ENCODE assay signal across 9 cellular contexts in genomic region chr20:38143238-38143645, GRCh38. TPM values are rescaled to one million over a fixed set of nuclear protein-coding genes. Genes with fewer than 3 reads are reported as not detected.
A peak's percentile ranks its signal among the peaks of the same experiment; 100 is the strongest.
DNase-seq lines count a peak whose midpoint lies in the region; ATAC-seq and TF ChIP-seq lines count a peak whose summit lies in the region.
"Had no signal": no experiment of that assay in that cellular context is flagged by ENCODE, and none has a peak within 500 bp of the region (broad histone marks: within the 10 kb centered on the region; RNA-seq: fewer than 3 reads in every experiment).

No MANE protein-coding gene starts in this region.

- ATAC-seq in Right ventricle myocardium inferior: no peak
- no peak for ATAC-seq in HG03095 (IDR thresholded peaks at IDR 0.05; ENCODE audit: unreplicated experiment)
- no peak for ATAC-seq in HG02763 (IDR thresholded peaks at IDR 0.05; ENCODE audit: unreplicated experiment)

- no peaks in the 10 kb centered on the region for H3K79me2 ChIP-seq in mesendoderm (ENCODE audit: control insufficient read depth, insufficient read depth, low read length)

- H3K9ac ChIP-seq in mesendoderm (ENCODE audit: low read length): no peak overlapping the region

- H3K4me1 ChIP-seq in cardiac muscle cell (ENCODE audit: low read depth) (peaks cover 18% of the 10 kb centered on the region), mesendoderm (ENCODE audit: control insufficient read depth, low read depth, low read length) (no peaks in the 10 kb centered on the region)

- H4K5ac ChIP-seq in mesendoderm (ENCODE audit: low read length): no peak overlapping the region

- peak in 1 of 2 donors; percentile 20 for DNase-seq in cardiac muscle cell (ENCODE audit: low read depth in 1 of 2, low spot score in 1 of 2)
- DNase-seq in Right ventricle myocardium inferior (ENCODE audit: missing footprints): no peak
- no peak for DNase-seq in coronary artery (ENCODE audit: low spot score)
- peak; percentile 37 for DNase-seq in mesendoderm
- no peak for DNase-seq in epidermal melanocyte (ENCODE audit: insufficient read length, low spot score)
- DNase-seq in effector CD8-positive, alpha-beta T cell (lab: John Stamatoyannopoulos, UW): no peak

- H2BK120ac ChIP-seq in mesendoderm (ENCODE audit: low read depth, low read length): no peak overlapping the region

- H2BK5ac ChIP-seq in mesendoderm (ENCODE audit: low read length): no peak overlapping the region

- H3K23ac ChIP-seq in mesendoderm (ENCODE audit: low read length): no peak overlapping the region

- no peaks in the 10 kb centered on the region for H3K9me3 ChIP-seq in cardiac muscle cell (ENCODE audit: low read depth)

- H3K4me2 ChIP-seq in mesendoderm (ENCODE audit: low read length): no peak overlapping the region

- no CpG with 5 or more reads among the region's 10 CpGs for WGBS in mesendoderm (ENCODE audit: extremely low coverage, insufficient coverage, low lambda C conversion rate)

- no peak overlapping the region for H2BK15ac ChIP-seq in mesendoderm (replicated peaks; ENCODE audit: low read depth)

- TF ChIP-seq CTCF in cardiac muscle cell (IDR thresholded peaks at IDR 0.05; ENCODE audit: low read depth, low read length) (no peak), coronary artery (IDR thresholded peaks at IDR 0.05) (no peak)

- no peaks in the 10 kb centered on the region for H3K79me1 ChIP-seq in mesendoderm (ENCODE audit: low read length)

- no peak overlapping the region for H3K18ac ChIP-seq in mesendoderm (ENCODE audit: low read length)

- peak overlapping the region; percentile 20 for H3K56ac ChIP-seq in mesendoderm (ENCODE audit: low read length)

- no peak overlapping the region for H4K8ac ChIP-seq in mesendoderm (ENCODE audit: low read depth, low read length)

- no peak overlapping the region for H3K4ac ChIP-seq in mesendoderm (ENCODE audit: low read depth, low read length)

- H2AK5ac ChIP-seq in mesendoderm (ENCODE audit: low read length): no peak overlapping the region

- no peaks in the 10 kb centered on the region for H3K27me3 ChIP-seq in cardiac muscle cell
- no peaks in the 10 kb centered on the region for H3K27me3 ChIP-seq in mesendoderm (ENCODE audit: insufficient read depth, low read length, poor library complexity)

- H3K4me3 ChIP-seq in cardiac muscle cell (no peak overlapping the region), coronary artery (no peak overlapping the region), mesendoderm (ENCODE audit: low read length) (no peak overlapping the region)

- H3K36me3 ChIP-seq in cardiac muscle cell: peaks cover 11% of the 10 kb centered on the region
- H3K36me3 ChIP-seq in mesendoderm (ENCODE audit: control insufficient read depth, insufficient read depth, low read length): no peaks in the 10 kb centered on the region

- H3K27ac ChIP-seq in cardiac muscle cell: peak overlapping the region; percentile 86
- H3K27ac ChIP-seq in coronary artery: peak overlapping the region; percentile 86 to 89
- H3K27ac ChIP-seq in mesendoderm (ENCODE audit: low read depth, low read length): no peak overlapping the region

- intact Hi-C loops in Right ventricle myocardium inferior (cut with DNase I): no loop called here

RNA-seq across cellular contexts. Expression of gene TGM2, which starts 21.8 kb away (rescaled TPM):
- total RNA-seq in cardiac muscle cell (144 and 275 TPM in 2 replicates), Right ventricle myocardium inferior (581 TPM)
- polyA plus RNA-seq in cardiac muscle cell: 119 and 192 TPM in 2 replicates
- 0.56 TPM for polyA plus RNA-seq in mesendoderm (2013, experiment 1 of 2)
- polyA plus RNA-seq in mesendoderm (2013, experiment 2 of 2): 0.56 TPM
- total RNA-seq: activated CD8-positive, alpha-beta memory T cell treated with anti-CD3 and anti-CD28 coated beads for 36 hours had no signal
